Comparison of ENCODE assay signal across 11 cellular contexts in genomic region chr5:124660229-124661093, GRCh38.
DNase-seq lines count a peak whose midpoint lies in the region; ATAC-seq lines count a peak whose summit lies in the region.
"Had no signal": no experiment of that assay in that cellular context is flagged by ENCODE, and none has a peak within 500 bp of the region (broad histone marks: within the 10 kb centered on the region; RNA-seq: fewer than 3 reads in every experiment).

No MANE protein-coding gene starts in this region.

- H3K4me1 ChIP-seq in iPS-20b (ENCODE audit: insufficient read depth, low read length) = peaks cover 80% of the 10 kb centered on the region
- H3K4me1 ChIP-seq in skeletal muscle satellite cell (ENCODE audit: control insufficient read depth, insufficient read depth, low read length) = peaks cover 57% of the 10 kb centered on the region
- H3K4me1 ChIP-seq in naive thymus-derived CD4-positive, alpha-beta T cell (ENCODE audit: control insufficient read depth in 2 of 2, insufficient read depth in 2 of 2, low read length in 2 of 2) = no peaks in the 10 kb centered on the region

- no peak overlapping the region for H3K27ac Mint-ChIP-seq in naive thymus-derived CD4-positive, alpha-beta T cell
- H3K27ac Mint-ChIP-seq: activated naive CD8-positive, alpha-beta T cell treated with anti-CD3 and anti-CD28 coated beads for 36 hours had no signal

- CTCF ChIA-PET in naive thymus-derived CD4-positive, alpha-beta T cell (lab: Charles Lee) = no interaction called here

- H3K9me3 ChIP-seq in iPS-20b (ENCODE audit: insufficient read depth, low read depth, low read length) (no peaks in the 10 kb centered on the region), skeletal muscle satellite cell (replicated peaks; ENCODE audit: low read length) (no peaks in the 10 kb centered on the region)
- no peaks in the 10 kb centered on the region for H3K9me3 ChIP-seq in naive thymus-derived CD4-positive, alpha-beta T cell (ENCODE audit: control insufficient read depth in 2 of 3, low read length in 3 of 3)

- H3K36me3 ChIP-seq in iPS-20b (ENCODE audit: insufficient read depth, low read depth, low read length) (no peaks in the 10 kb centered on the region), skeletal muscle satellite cell (ENCODE audit: insufficient read depth, low read length) (no peaks in the 10 kb centered on the region)
- H3K36me3 ChIP-seq in naive thymus-derived CD4-positive, alpha-beta T cell (ENCODE audit: control insufficient read depth in 2 of 3, insufficient read depth in 3 of 3, low read length in 3 of 3) = no peaks in the 10 kb centered on the region

- peak overlapping the region; percentile 11; the same call in 1 of the 2 replicates for H3K9ac ChIP-seq in iPS-20b (ENCODE audit: low read depth, low read length)
- H3K9ac ChIP-seq in skeletal muscle satellite cell (ENCODE audit: low read depth, low read length) = peak overlapping the region; percentile 44

- no peak overlapping the region for H3K4me3 Mint-ChIP-seq in naive thymus-derived CD4-positive, alpha-beta T cell
- H3K4me3 Mint-ChIP-seq: activated naive CD8-positive, alpha-beta T cell treated with anti-CD3 and anti-CD28 coated beads for 36 hours had no signal

- ATAC-seq in left lobe of liver (no peak), GM19463 (IDR thresholded peaks at IDR 0.05; ENCODE audit: unreplicated experiment) (no peak), GM21423 (IDR thresholded peaks at IDR 0.05; ENCODE audit: unreplicated experiment) (no peak)
- ATAC-seq in naive thymus-derived CD4-positive, alpha-beta T cell = no peak

- intact Hi-C loops in naive thymus-derived CD4-positive, alpha-beta T cell (cut with micrococcal nuclease) = no loop called here

- peaks cover 13 to 47% (median 20%) of the 10 kb centered on the region in 5 donors for H3K27me3 Mint-ChIP-seq in naive thymus-derived CD4-positive, alpha-beta T cell

- peak overlapping the region; percentile 41 for H3K4me3 ChIP-seq in iPS-20b (ENCODE audit: low read length)
- no peak overlapping the region for H3K4me3 ChIP-seq in skeletal muscle satellite cell (ENCODE audit: low read length)
- no peak overlapping the region for H3K4me3 ChIP-seq in naive thymus-derived CD4-positive, alpha-beta T cell (ENCODE audit: low read length)
- H3K4me3 ChIP-seq: GM12878 had no signal

- H3K27me3 ChIP-seq in iPS-20b (ENCODE audit: insufficient read depth, low read length) = no peaks in the 10 kb centered on the region
- H3K27me3 ChIP-seq in skeletal muscle satellite cell (ENCODE audit: control insufficient read depth, insufficient read depth, low read length) = no peaks in the 10 kb centered on the region
- H3K27me3 ChIP-seq in naive thymus-derived CD4-positive, alpha-beta T cell (ENCODE audit: control insufficient read depth in 2 of 2, insufficient read depth in 2 of 2, low read length in 2 of 2) = no peaks in the 10 kb centered on the region

- POLR2A ChIA-PET in naive thymus-derived CD4-positive, alpha-beta T cell (lab: Charles Lee) = no interaction called here

- peak overlapping the region; percentile 78 for H3K4me2 ChIP-seq in skeletal muscle satellite cell (ENCODE audit: low read length)

- peak; percentile 66 for DNase-seq in HT1080 (ENCODE audit: low read depth)
- peak; percentile 84 for DNase-seq in amniotic epithelial cell (ENCODE audit: low read depth)
- no peak for DNase-seq in left lobe of liver (ENCODE audit: low spot score)
- DNase-seq in naive thymus-derived CD4-positive, alpha-beta T cell = no peak
- DNase-seq: activated naive CD8-positive, alpha-beta T cell treated with anti-CD3 and anti-CD28 coated beads for 36 hours; stimulated activated CD4-positive, alpha-beta T cell treated with anti-CD3 and anti-CD28 coated beads, Interleukin-4, amount 100 ng/mL, for 24 hours had no signal

- no peaks in the 10 kb centered on the region for H3K36me3 Mint-ChIP-seq in naive thymus-derived CD4-positive, alpha-beta T cell
- H3K36me3 Mint-ChIP-seq: activated naive CD8-positive, alpha-beta T cell treated with anti-CD3 and anti-CD28 coated beads for 36 hours had no signal

- H3K4me1 Mint-ChIP-seq in naive thymus-derived CD4-positive, alpha-beta T cell = peaks cover 0 to 6% (median 0%) of the 10 kb centered on the region in 7 donors
- H3K4me1 Mint-ChIP-seq: activated naive CD8-positive, alpha-beta T cell treated with anti-CD3 and anti-CD28 coated beads for 36 hours had no signal

- H3K27ac ChIP-seq in iPS-20b (ENCODE audit: low read length) = no peak overlapping the region
- H3K27ac ChIP-seq in naive thymus-derived CD4-positive, alpha-beta T cell (ENCODE audit: low read depth, low read length) = no peak overlapping the region

- no peaks in the 10 kb centered on the region for H3K9me3 Mint-ChIP-seq in naive thymus-derived CD4-positive, alpha-beta T cell
- H3K9me3 Mint-ChIP-seq: activated naive CD8-positive, alpha-beta T cell treated with anti-CD3 and anti-CD28 coated beads for 36 hours had no signal

Comparison
In these comparisons a context has a peak if more than half of its experiments do, and no peak if none do; other contexts are left out.
1. DNase-seq: peak in HT1080 (single experiment) and amniotic epithelial cell (single experiment); none in left lobe of liver (single experiment) and naive thymus-derived CD4-positive, alpha-beta T cell (0 of 9).